In genomic region chr18:68837665-68838390, GRCh38 we compare ENCODE assay signal across 15 cellular contexts. TPM values are rescaled to one million over a fixed set of nuclear protein-coding genes. Genes with fewer than 3 reads are reported as not detected.
DNase-seq lines count a peak whose midpoint lies in the region; ATAC-seq and TF ChIP-seq lines count a peak whose summit lies in the region.
"Had no signal": no experiment of that assay in that cellular context is flagged by ENCODE, and none has a peak within 500 bp of the region (broad histone marks: within the 10 kb centered on the region; RNA-seq: fewer than 3 reads in every experiment).

No MANE protein-coding gene starts in this region.

- peak overlapping the region; percentile 95 for H2BK120ac ChIP-seq in IMR-90 (ENCODE audit: low read depth, low read length)

- H3K4me3 ChIP-seq in IMR-90 (ENCODE audit: insufficient read depth, low read depth, low read length) (no peak overlapping the region), brain microvascular endothelial cell (ENCODE audit: low read depth, low read length) (no peak overlapping the region)
- H3K4me3 ChIP-seq: BLaER1 had no signal

- H3K56ac ChIP-seq in IMR-90 (ENCODE audit: extremely low read depth, insufficient read depth, low read length) = peak overlapping the region; percentile 48

- H2AK5ac ChIP-seq in IMR-90 (ENCODE audit: low read depth, low read length) = no peak overlapping the region

- intact Hi-C loops in IMR-90 (cut with micrococcal nuclease) = no loop called here

- H3K27me3 ChIP-seq in IMR-90 (ENCODE audit: control insufficient read depth, insufficient read depth, low read length) = no peaks in the 10 kb centered on the region
- H3K27me3 ChIP-seq in brain microvascular endothelial cell (replicated peaks) = no peaks in the 10 kb centered on the region
- H3K27me3 ChIP-seq: BLaER1 had no signal

- H3K79me1 ChIP-seq in IMR-90 (ENCODE audit: low read depth in 1 of 2, low read length in 2 of 2) = 0 out of 4 replicates have a peak, but pooled peaks cover 0 to 3% of the 10 kb centered on the region in 2 experiments

- no peak for TF ChIP-seq POLR2A in IMR-90 (IDR thresholded peaks at IDR 0.05; ENCODE audit: low read depth, low read length)

- peak overlapping the region; percentile 71 for H2BK5ac ChIP-seq in IMR-90 (ENCODE audit: low read depth, low read length, poor library complexity, severe bottlenecking)

- peak overlapping the region; percentile 32; the same call in 1 of the 3 replicates for H2BK15ac ChIP-seq in IMR-90 (ENCODE audit: low read depth, low read length)

- no peak overlapping the region for H3K9ac ChIP-seq in IMR-90 (ENCODE audit: low read depth, low read length)
- H3K9ac ChIP-seq: BLaER1 had no signal

- in situ Hi-C loops in IMR-90 (cut with MboI; ENCODE audit: low sequenced_read_pairs) (no loop called here), brain microvascular endothelial cell (cut with HindIII; ENCODE audit: low pct_ligation_motif_present, low sequenced_read_pairs) (no loop called here)

- peak overlapping the region; percentile 73 to 80 for H4K8ac ChIP-seq in IMR-90 (ENCODE audit: low read depth in 2 of 2, low read length in 2 of 2)

- peak overlapping the region; percentile 90 for H3K14ac ChIP-seq in IMR-90 (replicated peaks; ENCODE audit: low read depth, low read length)

- H2BK20ac ChIP-seq in IMR-90 (ENCODE audit: low read depth, low read length) = peak overlapping the region; percentile 86

- DNase-seq in AG08396 (ENCODE audit: low spot score) (peak; percentile 21), IMR-90 (peak; percentile 77), brain microvascular endothelial cell (peak; percentile 29), omental fat pad (ENCODE audit: low spot score) (no peak), mesenteric fat pad (ENCODE audit: low spot score) (no peak)
- DNase-seq: activated CD4-positive, alpha-beta T cell treated with anti-CD3 and anti-CD28 coated beads, Interleukin-2, amount 50 U/mL, for 48 hours; mesendoderm; NCI-H1930; NCI-H526 treated with DMSO at 0.1 percent for 48 hours; stimulated activated CD4-positive, alpha-beta T cell treated with anti-CD3 and anti-CD28 coated beads, Interleukin-12 subunit alpha, Interleukin-12 subunit beta, amount 100 ng/mL, for 4 hours; T-helper 9 cell had no signal

- H3K4ac ChIP-seq in IMR-90 (ENCODE audit: low read depth, low read length) = peak overlapping the region; percentile 92; the same call in 1 of the 2 replicates

- POLR2A ChIA-PET in IMR-90 (lab: Charles Lee; ENCODE audit: unreplicated experiment) = no interaction called here

- H3K4me1 ChIP-seq in IMR-90 (ENCODE audit: control insufficient read depth, insufficient read depth, low read length) = peaks cover 9% of the 10 kb centered on the region
- H3K4me1 ChIP-seq: BLaER1 had no signal

- CTCF ChIA-PET in IMR-90 (lab: Yijun Ruan, JAX) = no interaction called here

- H3K18ac ChIP-seq in IMR-90 (ENCODE audit: low read depth, low read length) = peak overlapping the region; percentile 98; the same call in 1 of the 2 replicates

- BruUV-seq in IMR-90 (replicated peaks; lab: Mats Ljungman, UMichigan) = no TSS peak

- no peaks in the 10 kb centered on the region for H4K20me1 ChIP-seq in IMR-90 (ENCODE audit: insufficient read depth, low read length)
- H4K20me1 ChIP-seq: BLaER1 had no signal

- WGBS in IMR-90 (ENCODE audit: extremely low coverage in 2 of 2, insufficient read length in 1 of 2), 2 experiments = no CpG with 5 or more reads among the region's 6 CpGs

- peak; percentile 65 for ATAC-seq in IMR-90 (ENCODE audit: low read depth)
- peak; percentile 50 for ATAC-seq in omental fat pad (ENCODE audit: low FRiP score)
- ATAC-seq in GM19351 (IDR thresholded peaks at IDR 0.05; ENCODE audit: unreplicated experiment) = no peak
- no peak for ATAC-seq in HG03457 (IDR thresholded peaks at IDR 0.05; ENCODE audit: unreplicated experiment)
- ATAC-seq in HG02885 (IDR thresholded peaks at IDR 0.05; ENCODE audit: poor library complexity, unreplicated experiment) = no peak

- dilution Hi-C loops in IMR-90 (cut with HindIII; ENCODE audit: low sequenced_read_pairs, unreplicated experiment) = no loop called here

- H4K5ac ChIP-seq in IMR-90 (ENCODE audit: low read depth, low read length) = peak overlapping the region; percentile 92; the same call in 1 of the 2 replicates

- H3K9me1 ChIP-seq in IMR-90 (ENCODE audit: insufficient read depth, low read length) = peaks cover 10% of the 10 kb centered on the region

- H2AFZ ChIP-seq in IMR-90 (replicated peaks; ENCODE audit: low read length, poor library complexity) = no peak overlapping the region

- peak overlapping the region; percentile 34; the same call in 1 of the 2 replicates for H3K4me2 ChIP-seq in IMR-90 (ENCODE audit: low read depth, low read length)
- H3K4me2 ChIP-seq: BLaER1 had no signal

- peak overlapping the region; percentile 61 for H3K27ac ChIP-seq in IMR-90 (ENCODE audit: insufficient read depth, low read length)
- peak overlapping the region; percentile 67 for H3K27ac ChIP-seq in brain microvascular endothelial cell
- H3K27ac ChIP-seq: BLaER1 had no signal

- no peak overlapping the region for H2AK9ac ChIP-seq in IMR-90 (replicated peaks; ENCODE audit: low read depth, low read length, poor library complexity)

- no peaks in the 10 kb centered on the region for H3K9me3 ChIP-seq in IMR-90 (ENCODE audit: control insufficient read depth, insufficient read depth, low read length)
- H3K9me3 ChIP-seq: BLaER1 had no signal

- no peak for TF ChIP-seq RAD21 in IMR-90 (IDR thresholded peaks at IDR 0.05; ENCODE audit: low read length)

- TF ChIP-seq CTCF in IMR-90 (conservative IDR thresholded peaks at IDR 0.05; ENCODE audit: low read depth, low read length) (no peak), brain microvascular endothelial cell (IDR thresholded peaks at IDR 0.05; ENCODE audit: low read depth, low read length, missing control alignments) (no peak), omental fat pad (IDR thresholded peaks at IDR 0.05) (no peak)

- peak overlapping the region; percentile 71 for H4K91ac ChIP-seq in IMR-90 (ENCODE audit: insufficient read depth, low read depth, low read length)

- H3K36me3 ChIP-seq in IMR-90 (ENCODE audit: control insufficient read depth, insufficient read depth, low read length) = no peaks in the 10 kb centered on the region
- no peaks in the 10 kb centered on the region for H3K36me3 ChIP-seq in brain microvascular endothelial cell (replicated peaks)
- H3K36me3 ChIP-seq: BLaER1 had no signal

- peak overlapping the region; percentile 73 for H3K23ac ChIP-seq in IMR-90 (ENCODE audit: low read depth, low read length)

TF ChIP-seq in IMR-90, 13 proteins besides CTCF, POLR2A, EP300 and RAD21:
- TF ChIP-seq USF2 (IDR thresholded peaks at IDR 0.05; ENCODE audit: low read depth, low read length) (no peak), CEBPB (IDR thresholded peaks at IDR 0.05; ENCODE audit: low read depth, low read length) (peak; percentile 62), SMC3 (IDR thresholded peaks at IDR 0.05; ENCODE audit: low read depth, low read length) (no peak), ELK1 (IDR thresholded peaks at IDR 0.05; ENCODE audit: borderline replicate concordance, low read depth, low read length) (no peak)

RNA-seq across cellular contexts. Expression of gene CCDC102B, which starts 39.9 kb away (rescaled TPM):
- total RNA-seq in IMR-90 (2012; rRNA removed) (0.54 and 1.7 TPM in 2 replicates), omental fat pad (10 to 100 TPM in 2 of 4 donors, 1 to 10 TPM in 2; 6.7 to 15.3 (median 11.8) TPM), mesenteric fat pad (10.7 TPM)
- polyA plus RNA-seq in IMR-90 (2012; rRNA removed) = 0.67 and 1.4 TPM in 2 replicates
- 0.11 and 0.12 TPM in 2 replicates for polyA plus RNA-seq in IMR-90 (2012; cell fraction: cytosol; rRNA removed)
- 0.27 and 2.2 TPM in 2 replicates for polyA plus RNA-seq in IMR-90 (2012; cell fraction: nucleus; rRNA removed; ENCODE audit: low replicate concordance)

Comparison
In these comparisons a context has a peak if more than half of its experiments do, and no peak if none do; other contexts are left out.
1. DNase-seq: peak in AG08396 (single experiment), IMR-90 (single experiment) and brain microvascular endothelial cell (single experiment); none in omental fat pad (single experiment) and mesenteric fat pad (single experiment).
2. ATAC-seq: peak in IMR-90 (single experiment) and omental fat pad (single experiment); none in GM19351 (single experiment), HG03457 (single experiment) and HG02885 (single experiment).